Comparison of ENCODE assay signal across 18 cellular contexts in genomic region chr1:40697436-40697835, GRCh38. TPM values are rescaled to one million over a fixed set of nuclear protein-coding genes. Genes with fewer than 3 reads are reported as not detected.
DNase-seq lines count a peak whose midpoint lies in the region; ATAC-seq and TF ChIP-seq lines count a peak whose summit lies in the region.
"Had no signal": no experiment of that assay in that cellular context is flagged by ENCODE, and none has a peak within 500 bp of the region (broad histone marks: within the 10 kb centered on the region; RNA-seq: fewer than 3 reads in every experiment).

No MANE protein-coding gene starts in this region.

- peak overlapping the region; percentile 6 for H3K4me3 Mint-ChIP-seq in activated CD8-positive, alpha-beta memory T cell treated with anti-CD3 and anti-CD28 coated beads, Interleukin-2, amount 10 ng/mL, durations not matched to agents 7 days and 5 days
- peak overlapping the region; percentile 41 for H3K4me3 Mint-ChIP-seq in central memory CD8-positive, alpha-beta T cell
- H3K4me3 Mint-ChIP-seq in stimulated activated memory B cell treated with anti-CD40 and anti-IgM and Interleukin-4, amounts not matched to agents 10 μg/mL and 1 μg/mL and 100 μg/mL, for 72 hours, result no peak overlapping the region

- peaks cover 72% of the 10 kb centered on the region for H3K4me1 ChIP-seq in Loucy (ENCODE audit: insufficient read depth, low read length, poor library complexity, severe bottlenecking)

- peak overlapping the region; percentile 100 for H3K4me2 ChIP-seq in Loucy (ENCODE audit: low read depth, low read length, poor library complexity, severe bottlenecking)

- H2AFZ ChIP-seq in Loucy (ENCODE audit: low read length), result no peak overlapping the region

- no peaks in the 10 kb centered on the region for H3K9me3 ChIP-seq in Loucy (ENCODE audit: insufficient read depth, low read depth, low read length)
- H3K9me3 ChIP-seq: Caco-2, HAP-1 had no signal

- H3K9me3 Mint-ChIP-seq in activated CD8-positive, alpha-beta memory T cell treated with anti-CD3 and anti-CD28 coated beads, Interleukin-2, amount 10 ng/mL, durations not matched to agents 7 days and 5 days (ENCODE audit: low read depth), result no peaks in the 10 kb centered on the region
- H3K9me3 Mint-ChIP-seq in central memory CD8-positive, alpha-beta T cell, result no peaks in the 10 kb centered on the region
- no peaks in the 10 kb centered on the region for H3K9me3 Mint-ChIP-seq in stimulated activated memory B cell treated with anti-CD40 and anti-IgM and Interleukin-4, amounts not matched to agents 10 μg/mL and 1 μg/mL and 100 μg/mL, for 72 hours

- H3K36me3 ChIP-seq in Loucy (ENCODE audit: insufficient read depth, low read length), result no peaks in the 10 kb centered on the region

- H3K36me3 Mint-ChIP-seq in activated CD8-positive, alpha-beta memory T cell treated with anti-CD3 and anti-CD28 coated beads, Interleukin-2, amount 10 ng/mL, durations not matched to agents 7 days and 5 days, result peaks cover 36% of the 10 kb centered on the region
- H3K36me3 Mint-ChIP-seq in central memory CD8-positive, alpha-beta T cell (ENCODE audit: insufficient read depth), result peaks cover 8% of the 10 kb centered on the region
- peaks cover 9% of the 10 kb centered on the region for H3K36me3 Mint-ChIP-seq in stimulated activated memory B cell treated with anti-CD40 and anti-IgM and Interleukin-4, amounts not matched to agents 10 μg/mL and 1 μg/mL and 100 μg/mL, for 72 hours

- TF ChIP-seq CTCF in Loucy (conservative IDR thresholded peaks at IDR 0.05; ENCODE audit: low read length) (no peak), coronary artery (IDR thresholded peaks at IDR 0.05) (no peak)

- ATAC-seq in activated CD8-positive, alpha-beta memory T cell treated with anti-CD3 and anti-CD28 coated beads, Interleukin-2, amount 10 ng/mL, durations not matched to agents 7 days and 5 days, result no peak
- ATAC-seq in central memory CD8-positive, alpha-beta T cell (replicated peaks; ENCODE audit: extremely low read depth, poor library complexity, severe bottlenecking), result no peak
- no peak for ATAC-seq in stimulated activated memory B cell treated with anti-CD40 and anti-IgM and Interleukin-4, amounts not matched to agents 10 μg/mL and 1 μg/mL and 100 μg/mL, for 72 hours
- ATAC-seq in HG03521 (IDR thresholded peaks at IDR 0.05; ENCODE audit: unreplicated experiment), result no peak
- ATAC-seq: PC-3, Right ventricle myocardium inferior had no signal

- H3K9ac ChIP-seq in Loucy (ENCODE audit: low read depth, low read length, poor library complexity, severe bottlenecking), result peak overlapping the region; percentile 1

- H3K4me1 Mint-ChIP-seq in activated CD8-positive, alpha-beta memory T cell treated with anti-CD3 and anti-CD28 coated beads, Interleukin-2, amount 10 ng/mL, durations not matched to agents 7 days and 5 days, result peaks cover 81% of the 10 kb centered on the region
- H3K4me1 Mint-ChIP-seq in central memory CD8-positive, alpha-beta T cell, result peaks cover 69% of the 10 kb centered on the region
- H3K4me1 Mint-ChIP-seq in stimulated activated memory B cell treated with anti-CD40 and anti-IgM and Interleukin-4, amounts not matched to agents 10 μg/mL and 1 μg/mL and 100 μg/mL, for 72 hours, result peaks cover 80% of the 10 kb centered on the region

- peaks cover 29% of the 10 kb centered on the region for H4K20me1 ChIP-seq in Loucy (ENCODE audit: insufficient read depth, low read length, poor library complexity, severe bottlenecking)

- H3K27ac ChIP-seq in coronary artery, result no peak overlapping the region
- H3K27ac ChIP-seq: SK-N-MC had no signal

- H3K4me3 ChIP-seq in Loucy (ENCODE audit: low read length, poor library complexity, severe bottlenecking) (peak overlapping the region; percentile 15), coronary artery (no peak overlapping the region)
- H3K4me3 ChIP-seq: HAP-1, SK-N-MC had no signal

- H3K27me3 ChIP-seq in Loucy (ENCODE audit: insufficient read depth, low read length, poor library complexity, severe bottlenecking), result no peaks in the 10 kb centered on the region

- no peaks in the 10 kb centered on the region for H3K9me2 ChIP-seq in Loucy (replicated peaks; ENCODE audit: low read depth, low read length)

- peaks cover 100% of the 10 kb centered on the region for H3K79me2 ChIP-seq in Loucy (ENCODE audit: insufficient read depth, low read length)

- H3K27ac Mint-ChIP-seq in activated CD8-positive, alpha-beta memory T cell treated with anti-CD3 and anti-CD28 coated beads, Interleukin-2, amount 10 ng/mL, durations not matched to agents 7 days and 5 days, result peak overlapping the region; percentile 20
- peak overlapping the region; percentile 93 for H3K27ac Mint-ChIP-seq in central memory CD8-positive, alpha-beta T cell (ENCODE audit: low read depth)
- H3K27ac Mint-ChIP-seq in stimulated activated memory B cell treated with anti-CD40 and anti-IgM and Interleukin-4, amounts not matched to agents 10 μg/mL and 1 μg/mL and 100 μg/mL, for 72 hours, result peak overlapping the region; percentile 66

- DNase-seq in activated CD8-positive, alpha-beta memory T cell treated with anti-CD3 and anti-CD28 coated beads, Interleukin-2, amount 10 ng/mL, durations not matched to agents 7 days and 5 days, result no peak
- no peak for DNase-seq in activated CD8-positive, alpha-beta memory T cell treated with anti-CD3 and anti-CD28 coated beads, Interleukin-2, amount 50 U/mL, for 48 hours
- DNase-seq in central memory CD8-positive, alpha-beta T cell (ENCODE audit: low spot score in 2 of 2), result no peak
- DNase-seq in NCI-H2107 (lab: John Stamatoyannopoulos, UW) (no peak), coronary artery (ENCODE audit: low spot score) (no peak)
- DNase-seq: C1 segment of cervical spinal cord; Caco-2; NCI-H1048; NCI-H146; NCI-H69; NK-92 treated with Interleukin-12 subunit alpha and Interleukin-12 subunit beta, amount 100 ng/mL, for 24 hours; PC-3 had no signal

- H3K27me3 Mint-ChIP-seq in activated CD8-positive, alpha-beta memory T cell treated with anti-CD3 and anti-CD28 coated beads, Interleukin-2, amount 10 ng/mL, durations not matched to agents 7 days and 5 days, result no peaks in the 10 kb centered on the region
- no peaks in the 10 kb centered on the region for H3K27me3 Mint-ChIP-seq in central memory CD8-positive, alpha-beta T cell
- H3K27me3 Mint-ChIP-seq in stimulated activated memory B cell treated with anti-CD40 and anti-IgM and Interleukin-4, amounts not matched to agents 10 μg/mL and 1 μg/mL and 100 μg/mL, for 72 hours, result no peaks in the 10 kb centered on the region

- CTCF ChIA-PET in activated CD8-positive, alpha-beta memory T cell treated with anti-CD3 and anti-CD28 coated beads, Interleukin-2, amount 10 ng/mL, durations not matched to agents 7 days and 5 days (lab: Charles Lee), result interaction anchor here (0.9 to 1.6 kb wide), 2 partner anchors 10 to 23 kb away, joined by 3 read pairs; no protein-coding TSS in a partner anchor

- no peaks in the 10 kb centered on the region for H3F3A ChIP-seq in Loucy (ENCODE audit: low read depth)

RNA-seq across cellular contexts. Expression of gene NFYC, which starts 5.9 kb away (rescaled TPM):
- total RNA-seq in activated CD8-positive, alpha-beta memory T cell treated with anti-CD3 and anti-CD28 coated beads, Interleukin-2, amount 10 ng/mL, durations not matched to agents 7 days and 5 days, result 10 to 100 TPM; 71.1 to 91.2 TPM

RNA-seq across cellular contexts. Expression of gene RIMS3, which starts 32.0 kb away (rescaled TPM):
- 1 to 10 TPM; 2.1 to 5.3 TPM for total RNA-seq in activated CD8-positive, alpha-beta memory T cell treated with anti-CD3 and anti-CD28 coated beads, Interleukin-2, amount 10 ng/mL, durations not matched to agents 7 days and 5 days

Comparison
In these comparisons a context has a peak if more than half of its experiments do, and no peak if none do; other contexts are left out.
1. H3K27ac Mint-ChIP-seq: peak in every context shown above with its lines; median percentile 93 in central memory CD8-positive, alpha-beta T cell; 66 in stimulated activated memory B cell treated with anti-CD40 and anti-IgM and Interleukin-4, amounts not matched to agents 10 μg/mL and 1 μg/mL and 100 μg/mL, for 72 hours; 20 in activated CD8-positive, alpha-beta memory T cell treated with anti-CD3 and anti-CD28 coated beads, Interleukin-2, amount 10 ng/mL, durations not matched to agents 7 days and 5 days.